21 cellular contexts compared by ENCODE assay signal in genomic region chr16:89938636-89938885, GRCh38. TPM values are rescaled to one million over a fixed set of nuclear protein-coding genes. Genes with fewer than 3 reads are reported as not detected.
DNase-seq lines count a peak whose midpoint lies in the region; ATAC-seq, FAIRE-seq and TF ChIP-seq lines count a peak whose summit lies in the region.
"Had no signal": no experiment of that assay in that cellular context is flagged by ENCODE, and none has a peak within 500 bp of the region (broad histone marks: within the 10 kb centered on the region; RNA-seq: fewer than 3 reads in every experiment).

No MANE protein-coding gene starts in this region.

- H3K9me3 ChIP-seq in A549: no peaks in the 10 kb centered on the region
- no peaks in the 10 kb centered on the region for H3K9me3 ChIP-seq in endocrine pancreas (ENCODE audit: control insufficient read depth, low read length)
- H3K9me3 ChIP-seq in neuronal stem cell (replicated peaks in 1 of 2; ENCODE audit: control insufficient read depth in 2 of 2, insufficient read depth in 1 of 2, low read depth in 1 of 2, low read length in 2 of 2): no peaks in the 10 kb centered on the region
- H3K9me3 ChIP-seq in prostate gland: no peaks in the 10 kb centered on the region
- H3K9me3 ChIP-seq: BE2C, HAP-1 had no signal

- CTCF ChIA-PET in A549 (lab: Yijun Ruan, JAX): interaction anchor here (1.1 to 2.0 kb wide), 3 partner anchors 16 to 78 kb away, joined by 3 to 9 read pairs (median 4); no protein-coding TSS in a partner anchor

- no peak overlapping the region for H2BK5ac ChIP-seq in neuronal stem cell (ENCODE audit: low read length)

- H3K4me1 Mint-ChIP-seq in activated naive CD4-positive, alpha-beta T cell treated with anti-CD3 and anti-CD28 coated beads, Interleukin-2, amount 50 U/mL, for 24 hours: no peaks in the 10 kb centered on the region
- H3K4me1 Mint-ChIP-seq: CD8-positive, alpha-beta memory T cell had no signal

- no peak overlapping the region for H3K4ac ChIP-seq in neuronal stem cell (ENCODE audit: low read length)

- no peak overlapping the region for H3K14ac ChIP-seq in neuronal stem cell (ENCODE audit: low read length)

- H3K9me3 Mint-ChIP-seq in activated naive CD4-positive, alpha-beta T cell treated with anti-CD3 and anti-CD28 coated beads, Interleukin-2, amount 50 U/mL, for 24 hours: no peaks in the 10 kb centered on the region
- no peaks in the 10 kb centered on the region for H3K9me3 Mint-ChIP-seq in activated naive CD4-positive, alpha-beta T cell treated with anti-CD3 and anti-CD28 coated beads, Interleukin-2, amount 50 U/mL, for 72 hours
- H3K9me3 Mint-ChIP-seq: CD4-positive, CD25-positive, alpha-beta regulatory T cell; CD8-positive, alpha-beta memory T cell had no signal

- H3K4me3 ChIP-seq in A549: no peak overlapping the region
- peak overlapping the region; percentile 47 for H3K4me3 ChIP-seq in endocrine pancreas (ENCODE audit: control insufficient read depth, insufficient read depth, low read length)
- no peak overlapping the region for H3K4me3 ChIP-seq in neuronal stem cell (ENCODE audit: low read length in 2 of 2)
- H3K4me3 ChIP-seq in prostate gland: no peak overlapping the region
- H3K4me3 ChIP-seq: GM23248, HAP-1, K562 had no signal

- 78% methylated on average over 9 of the region's 9 CpGs for WGBS in A549 (ENCODE audit: missing lambda C conversion rate)
- no CpG with 5 or more reads among the region's 9 CpGs for WGBS in neuronal stem cell (ENCODE audit: extremely low coverage in 2 of 2, insufficient read length in 2 of 2, insufficient replicate concordance in 1 of 2), 2 donors
- WGBS in prostate gland: 82% methylated on average over 9 of the region's 9 CpGs

- no peaks in the 10 kb centered on the region for H3K36me3 ChIP-seq in endocrine pancreas (ENCODE audit: control insufficient read depth, insufficient read depth, low read length)
- peaks cover 23 to 42% of the 10 kb centered on the region in 2 donors for H3K36me3 ChIP-seq in neuronal stem cell (replicated peaks in 1 of 2; ENCODE audit: control insufficient read depth in 2 of 2, insufficient read depth in 2 of 2, low read length in 2 of 2)
- H3K36me3 ChIP-seq in prostate gland: no peaks in the 10 kb centered on the region

- peaks cover 1% of the 10 kb centered on the region for H3K27me3 Mint-ChIP-seq in activated naive CD4-positive, alpha-beta T cell treated with anti-CD3 and anti-CD28 coated beads, Interleukin-2, amount 50 U/mL, for 24 hours

- intact Hi-C loops in prostate gland (cut with DNase I): no loop called here

- H4K91ac ChIP-seq in neuronal stem cell (ENCODE audit: low read depth, low read length, poor library complexity): no peak overlapping the region

- FAIRE-seq in A549 (lab: Jason Lieb, UNC): no peak
- FAIRE-seq: GM12892, K562 had no signal

- POLR2A ChIA-PET in A549 (lab: Yijun Ruan, JAX): interaction anchor here (0.7 kb wide), 1 partner anchor 16 kb away, joined by 4 read pairs; the partner anchor contains the start of gene TUBB3

- no peak overlapping the region for H4K8ac ChIP-seq in neuronal stem cell (ENCODE audit: low read depth, low read length)

- H3K27me3 ChIP-seq in endocrine pancreas (ENCODE audit: control insufficient read depth, insufficient read depth, low read length) (no peaks in the 10 kb centered on the region), neuronal stem cell (ENCODE audit: control insufficient read depth in 3 of 3, insufficient read depth in 3 of 3, low read depth in 1 of 3, low read length in 3 of 3) (no peaks in the 10 kb centered on the region), prostate gland (replicated peaks; ENCODE audit: insufficient read depth) (no peaks in the 10 kb centered on the region)
- H3K27me3 ChIP-seq: BE2C had no signal

- no peak overlapping the region for H2AK5ac ChIP-seq in neuronal stem cell (ENCODE audit: low read depth, low read length)

- no peaks in the 10 kb centered on the region for H3K79me1 ChIP-seq in neuronal stem cell (ENCODE audit: low read depth, low read length)

- peak overlapping the region; percentile 81 for H3K9ac ChIP-seq in endocrine pancreas (ENCODE audit: control insufficient read depth, insufficient read depth, low read length)
- H3K9ac ChIP-seq in neuronal stem cell (ENCODE audit: low read depth, low read length, poor library complexity): no peak overlapping the region
- H3K9ac ChIP-seq: GM23248 had no signal

- no peak for TF ChIP-seq EP300 in A549 (IDR thresholded peaks at IDR 0.05)

- no peak for TF ChIP-seq RAD21 in A549 (conservative IDR thresholded peaks at IDR 0.05 in 1 of 2, IDR thresholded peaks at IDR 0.05 in 1 of 2)

- TF ChIP-seq POLR2A in A549 (IDR thresholded peaks at IDR 0.05; ENCODE audit: low read length) (no peak), prostate gland (IDR thresholded peaks at IDR 0.05) (no peak)

- H3K4me2 ChIP-seq in A549: no peak overlapping the region
- no peak overlapping the region for H3K4me2 ChIP-seq in neuronal stem cell (ENCODE audit: insufficient read depth, low read length, poor library complexity, severe bottlenecking)

- H2AFZ ChIP-seq in neuronal stem cell (ENCODE audit: low read length): no peak overlapping the region
- H2AFZ ChIP-seq: GM23248 had no signal

- no peak for DNase-seq in activated naive CD4-positive, alpha-beta T cell treated with anti-CD3 and anti-CD28 coated beads, Interleukin-2, amount 50 U/mL, for 72 hours (ENCODE audit: low spot score in 2 of 2)
- DNase-seq in A549 (ENCODE audit: low read depth in 1 of 2, low spot score in 1 of 2): no peak
- no peak for DNase-seq in neuronal stem cell (ENCODE audit: low spot score)
- DNase-seq in activated CD8-positive, alpha-beta memory T cell treated with anti-CD3 and anti-CD28 coated beads, Interleukin-2, amount 50 U/mL, for 48 hours: no peak
- no peak for DNase-seq in prostate gland (ENCODE audit: low spot score)
- DNase-seq: ACHN; BE2C; C1 segment of cervical spinal cord; CD4-positive, CD25-positive, alpha-beta regulatory T cell; CD8-positive, alpha-beta memory T cell; COR-L47; DMS 273 treated with DMSO at 0.1 percent for 48 hours; DND-41; GDM1; GM23248 had no signal

- H3K27ac ChIP-seq in A549: no peak overlapping the region
- H3K27ac ChIP-seq in neuronal stem cell (replicated peaks; ENCODE audit: low read length): no peak overlapping the region
- no peak overlapping the region for H3K27ac ChIP-seq in prostate gland
- H3K27ac ChIP-seq: GM23248 had no signal

- H3K36me3 Mint-ChIP-seq in activated naive CD4-positive, alpha-beta T cell treated with anti-CD3 and anti-CD28 coated beads, Interleukin-2, amount 50 U/mL, for 24 hours: no peaks in the 10 kb centered on the region
- no peaks in the 10 kb centered on the region for H3K36me3 Mint-ChIP-seq in activated naive CD4-positive, alpha-beta T cell treated with anti-CD3 and anti-CD28 coated beads, Interleukin-2, amount 50 U/mL, for 72 hours
- H3K36me3 Mint-ChIP-seq: CD4-positive, CD25-positive, alpha-beta regulatory T cell; CD8-positive, alpha-beta memory T cell had no signal

- no peak overlapping the region for H2BK120ac ChIP-seq in neuronal stem cell (ENCODE audit: low read depth, low read length)

- no peak overlapping the region for H2BK15ac ChIP-seq in neuronal stem cell (ENCODE audit: low read length)

- peak overlapping the region; percentile 65 for H3K27ac Mint-ChIP-seq in activated naive CD4-positive, alpha-beta T cell treated with anti-CD3 and anti-CD28 coated beads, Interleukin-2, amount 50 U/mL, for 24 hours
- no peak overlapping the region for H3K27ac Mint-ChIP-seq in activated naive CD4-positive, alpha-beta T cell treated with anti-CD3 and anti-CD28 coated beads, Interleukin-2, amount 50 U/mL, for 72 hours
- H3K27ac Mint-ChIP-seq: CD4-positive, CD25-positive, alpha-beta regulatory T cell; CD8-positive, alpha-beta memory T cell had no signal

- TF ChIP-seq CTCF in A549 (IDR thresholded peaks at IDR 0.05): no peak
- TF ChIP-seq CTCF in prostate gland (IDR thresholded peaks at IDR 0.05): no peak

- no peak for ATAC-seq in activated naive CD4-positive, alpha-beta T cell treated with anti-CD3 and anti-CD28 coated beads, Interleukin-2, amount 50 U/mL, for 72 hours
- ATAC-seq in A549 (peak; percentile 17 to 26; a peak in 3 of 6 replicates), GM18907 (IDR thresholded peaks at IDR 0.05; ENCODE audit: unreplicated experiment) (no peak)

- H3K4me3 Mint-ChIP-seq in activated naive CD4-positive, alpha-beta T cell treated with anti-CD3 and anti-CD28 coated beads, Interleukin-2, amount 50 U/mL, for 24 hours: no peak overlapping the region
- H3K4me3 Mint-ChIP-seq: CD4-positive, CD25-positive, alpha-beta regulatory T cell; CD8-positive, alpha-beta memory T cell had no signal

- no peak overlapping the region for H3K18ac ChIP-seq in neuronal stem cell (ENCODE audit: low read length)

- no peaks in the 10 kb centered on the region for H3K4me1 ChIP-seq in A549
- H3K4me1 ChIP-seq in endocrine pancreas (ENCODE audit: control insufficient read depth, insufficient read depth, low read length): no peaks in the 10 kb centered on the region
- peaks cover 0 to 2% of the 10 kb centered on the region in 2 donors for H3K4me1 ChIP-seq in neuronal stem cell (ENCODE audit: control insufficient read depth in 2 of 2, insufficient read depth in 1 of 2, low read depth in 1 of 2, low read length in 2 of 2)
- no peaks in the 10 kb centered on the region for H3K4me1 ChIP-seq in prostate gland (replicated peaks)
- H3K4me1 ChIP-seq: BE2C, HAP-1 had no signal

- H2BK12ac ChIP-seq in neuronal stem cell (ENCODE audit: low read length): no peak overlapping the region

- H3K23ac ChIP-seq in neuronal stem cell (ENCODE audit: low read depth, low read length, poor library complexity): peak overlapping the region; percentile 95

RNA-seq across cellular contexts. Expression of gene DEF8, which starts 10.0 kb away (rescaled TPM):
- 10 to 100 TPM in 1 of 2 donors, 1 to 10 TPM in 1; 5.1 to 22.8 TPM for total RNA-seq in activated naive CD4-positive, alpha-beta T cell treated with anti-CD3 and anti-CD28 coated beads, Interleukin-2, amount 50 U/mL, for 72 hours
- polyA plus RNA-seq in A549 (2011; rRNA removed) (63.6 and 69.4 TPM in 2 replicates), A549 (2017; fragmentation: RNase III; extraction: RNeasy Plus Mini Kit Qiagen cat#74134 plus additional on column Dnase treatment) (83.0 to 88.7 TPM (median 86.5 TPM) in 3 replicates)
- 154 and 175 TPM in 2 replicates for polyA plus RNA-seq in A549 (2012; cell fraction: cytosol; rRNA removed)
- 262 and 280 TPM in 2 replicates for polyA plus RNA-seq in A549 (2012; cell fraction: nucleus; rRNA removed)
- polyA minus RNA-seq in A549 (2011; rRNA and poly(A)+ RNA removed): 38.2 and 39.0 TPM in 2 replicates
- 52.9 TPM for polyA plus RNA-seq in neuronal stem cell (2013, experiment 1 of 2)
- 52.2 TPM for polyA plus RNA-seq in neuronal stem cell (2013, experiment 2 of 2)
- 10 to 100 TPM; 63.9 to 79.9 TPM for total RNA-seq in prostate gland

RNA-seq across cellular contexts. Expression of gene TUBB3, which starts 15.4 kb away (rescaled TPM):
- total RNA-seq in activated naive CD4-positive, alpha-beta T cell treated with anti-CD3 and anti-CD28 coated beads, Interleukin-2, amount 50 U/mL, for 72 hours: 10 to 100 TPM in 1 of 2 donors, not detected in 1; 10.2 TPM
- 48.8 and 48.9 TPM in 2 replicates for polyA plus RNA-seq in A549 (2011; rRNA removed)
- polyA plus RNA-seq in A549 (2012; cell fraction: cytosol; rRNA removed): 289 and 332 TPM in 2 replicates
- 483 and 655 TPM in 2 replicates for polyA plus RNA-seq in A549 (2012; cell fraction: nucleus; rRNA removed)
- polyA plus RNA-seq in A549 (2017; fragmentation: RNase III; extraction: RNeasy Plus Mini Kit Qiagen cat#74134 plus additional on column Dnase treatment): 152 to 180 TPM (median 163 TPM) in 3 replicates
- polyA minus RNA-seq in A549 (2011; rRNA and poly(A)+ RNA removed): 73.7 and 103 TPM in 2 replicates
- polyA plus RNA-seq in neuronal stem cell (2013, experiment 1 of 2): 121 TPM
- 119 TPM for polyA plus RNA-seq in neuronal stem cell (2013, experiment 2 of 2)
- 10 to 100 TPM in 1 of 2 donors, under 1 TPM in 1; 0.82 to 20.7 TPM for total RNA-seq in prostate gland
- polyA plus RNA-seq: CD8-positive, alpha-beta memory T cell had no signal

RNA-seq across cellular contexts. Expression of gene MC1R, which starts 19.9 kb away (rescaled TPM):
- total RNA-seq in activated naive CD4-positive, alpha-beta T cell treated with anti-CD3 and anti-CD28 coated beads, Interleukin-2, amount 50 U/mL, for 72 hours: 1 to 10 TPM; 4.6 to 5.1 TPM
- polyA plus RNA-seq in A549 (2011; rRNA removed) (7.4 and 8.0 TPM in 2 replicates), A549 (2017; fragmentation: RNase III; extraction: RNeasy Plus Mini Kit Qiagen cat#74134 plus additional on column Dnase treatment) (6.1 to 9.2 TPM (median 8.0 TPM) in 3 replicates)
- 8.8 and 9.5 TPM in 2 replicates for polyA plus RNA-seq in A549 (2012; cell fraction: cytosol; rRNA removed)
- 44.8 and 58.2 TPM in 2 replicates for polyA plus RNA-seq in A549 (2012; cell fraction: nucleus; rRNA removed)
- polyA minus RNA-seq in A549 (2011; rRNA and poly(A)+ RNA removed): 8.0 and 10.7 TPM in 2 replicates
- 2.1 TPM for polyA plus RNA-seq in neuronal stem cell (2013, experiment 1 of 2)
- polyA plus RNA-seq in neuronal stem cell (2013, experiment 2 of 2): 2.1 TPM
- 10 to 100 TPM in 1 of 2 donors, 1 to 10 TPM in 1; 5.6 to 22.5 TPM for total RNA-seq in prostate gland

Comparison
In these comparisons a context has a peak if more than half of its experiments do, and no peak if none do; other contexts are left out.
1. ATAC-seq: peak in A549 (2 of 2); none in activated naive CD4-positive, alpha-beta T cell treated with anti-CD3 and anti-CD28 coated beads, Interleukin-2, amount 50 U/mL, for 72 hours (0 of 2) and GM18907 (single experiment).